ENCODE assay signal across 32 cellular contexts in genomic region chr1:114623364-114623763, GRCh38.
"Had no signal": no experiment of that assay in that cellular context is flagged by ENCODE, and none has a peak within 500 bp of the region (broad histone marks: within the 10 kb centered on the region; RNA-seq: fewer than 3 reads in every experiment).

No MANE protein-coding gene starts in this region.

- H3K27me3 Mint-ChIP-seq: progenitor cell of endocrine pancreas, type B pancreatic cell had no signal

- H3K9me3 ChIP-seq: ovary, psoas muscle, spleen, suprapubic skin, testis, tibial artery, transverse colon, upper lobe of right lung, uterus had no signal

- H3K4me3 Mint-ChIP-seq: naive B cell; naive thymus-derived CD8-positive, alpha-beta T cell; nephron; neural progenitor cell; stimulated activated memory B cell treated with anti-CD40 and anti-IgM and Interleukin-4, amounts not matched to agents 10 μg/mL and 1 μg/mL and 100 μg/mL, for 72 hours; stimulated activated naive CD8-positive, alpha-beta T cell treated with anti-CD3 and anti-CD28 coated beads, Interleukin-15, amount 100 ng/mL, for 72 hours; type B pancreatic cell had no signal

- H3K4me1 ChIP-seq: neural progenitor cell, parathyroid adenoma, psoas muscle, spleen, suprapubic skin, testis, transverse colon, upper lobe of right lung, uterus had no signal

- H3K9ac ChIP-seq: neural progenitor cell, parathyroid adenoma had no signal

- DNase-seq: naive B cell; naive thymus-derived CD8-positive, alpha-beta T cell; occipital lobe; ovary; posterior cingulate gyrus; psoas muscle; right cardiac atrium; spleen; stimulated activated CD4-positive, alpha-beta T cell treated with anti-CD3 and anti-CD28 coated beads, Interleukin-12 subunit alpha, Interleukin-12 subunit beta, amount 100 ng/mL, for 4 hours; stimulated activated CD4-positive, alpha-beta T cell treated with anti-CD3 and anti-CD28 coated beads, Interleukin-1b, Interleukin-23, amount 100 ng/mL, for 48 hours; stimulated activated CD4-positive, alpha-beta T cell treated with anti-CD3 and anti-CD28 coated beads, Interleukin-4, amount 100 ng/mL, for 1 hour; stimulated activated CD4-positive, alpha-beta T cell treated with anti-CD3 and anti-CD28 coated beads, Interleukin-4, amount 100 ng/mL, for 4 hours; stimulated activated CD8-positive, alpha-beta memory T cell treated with anti-CD3 and anti-CD28 coated beads, Interleukin-4, amount 100 ng/mL, for 48 hours; stimulated activated naive CD4-positive, alpha-beta T cell; stimulated activated naive CD8-positive, alpha-beta T cell treated with anti-CD3 and anti-CD28 coated beads, Interleukin-15, amount 100 ng/mL, for 72 hours; stimulated activated naive CD8-positive, alpha-beta T cell treated with anti-CD3 and anti-CD28 coated beads, Interleukin-15, Interleukin-2, amounts not matched to agents 100 U/mL and 50 U/mL, for 24 hours; substantia nigra; testis; tibial artery; transverse colon; upper lobe of right lung; uterus had no signal

- H3K4me2 ChIP-seq: neural progenitor cell, smooth muscle cell had no signal

- ATAC-seq: naive thymus-derived CD8-positive, alpha-beta T cell; psoas muscle; right cardiac atrium; sciatic nerve; stimulated activated memory B cell treated with anti-CD40 and anti-IgM and Interleukin-4, amounts not matched to agents 10 μg/mL and 1 μg/mL and 100 μg/mL, for 72 hours; stimulated activated naive CD8-positive, alpha-beta T cell treated with anti-CD3 and anti-CD28 coated beads, Interleukin-15, amount 100 ng/mL, for 72 hours; stimulated activated naive CD8-positive, alpha-beta T cell treated with anti-CD3 and anti-CD28 coated beads, Interleukin-15, Interleukin-2, amounts not matched to agents 100 U/mL and 50 U/mL, for 24 hours; upper lobe of right lung had no signal

- H3K36me3 ChIP-seq: neural progenitor cell, ovary, transverse colon, upper lobe of right lung, uterus had no signal

- H3K27ac Mint-ChIP-seq: naive B cell; naive thymus-derived CD8-positive, alpha-beta T cell; nephron; neural progenitor cell; progenitor cell of endocrine pancreas; stimulated activated memory B cell treated with anti-CD40 and anti-IgM and Interleukin-4, amounts not matched to agents 10 μg/mL and 1 μg/mL and 100 μg/mL, for 72 hours; stimulated activated naive CD8-positive, alpha-beta T cell treated with anti-CD3 and anti-CD28 coated beads, Interleukin-15, amount 100 ng/mL, for 72 hours; type B pancreatic cell had no signal

- H2AFZ ChIP-seq: neural progenitor cell, parathyroid adenoma had no signal

- H3K36me3 Mint-ChIP-seq: neural progenitor cell; stimulated activated memory B cell treated with anti-CD40 and anti-IgM and Interleukin-4, amounts not matched to agents 10 μg/mL and 1 μg/mL and 100 μg/mL, for 72 hours had no signal

- H3K27ac ChIP-seq: neural progenitor cell, ovary, parathyroid adenoma, psoas muscle, skin epidermis, spleen, suprapubic skin, testis, tibial artery, transverse colon, upper lobe of right lung, uterus had no signal

- H3K4me1 Mint-ChIP-seq: naive B cell; naive thymus-derived CD8-positive, alpha-beta T cell; nephron; neural progenitor cell; stimulated activated memory B cell treated with anti-CD40 and anti-IgM and Interleukin-4, amounts not matched to agents 10 μg/mL and 1 μg/mL and 100 μg/mL, for 72 hours; stimulated activated naive CD8-positive, alpha-beta T cell treated with anti-CD3 and anti-CD28 coated beads, Interleukin-15, amount 100 ng/mL, for 72 hours had no signal

- H3K4me3 ChIP-seq: neural progenitor cell, ovary, psoas muscle, skin epidermis, smooth muscle cell, spleen, suprapubic skin, testis, tibial artery, transverse colon, upper lobe of right lung, uterus had no signal

- H3K9me3 Mint-ChIP-seq: naive B cell; naive thymus-derived CD8-positive, alpha-beta T cell; nephron; neural progenitor cell; stimulated activated memory B cell treated with anti-CD40 and anti-IgM and Interleukin-4, amounts not matched to agents 10 μg/mL and 1 μg/mL and 100 μg/mL, for 72 hours; stimulated activated naive CD8-positive, alpha-beta T cell treated with anti-CD3 and anti-CD28 coated beads, Interleukin-15, amount 100 ng/mL, for 72 hours; type B pancreatic cell had no signal

- H3K27me3 ChIP-seq: neural progenitor cell, ovary, spleen, suprapubic skin, testis, tibial artery, transverse colon, upper lobe of right lung, uterus had no signal
